ENCODE assay signal across 27 cellular contexts in the genomic region with DNA sequence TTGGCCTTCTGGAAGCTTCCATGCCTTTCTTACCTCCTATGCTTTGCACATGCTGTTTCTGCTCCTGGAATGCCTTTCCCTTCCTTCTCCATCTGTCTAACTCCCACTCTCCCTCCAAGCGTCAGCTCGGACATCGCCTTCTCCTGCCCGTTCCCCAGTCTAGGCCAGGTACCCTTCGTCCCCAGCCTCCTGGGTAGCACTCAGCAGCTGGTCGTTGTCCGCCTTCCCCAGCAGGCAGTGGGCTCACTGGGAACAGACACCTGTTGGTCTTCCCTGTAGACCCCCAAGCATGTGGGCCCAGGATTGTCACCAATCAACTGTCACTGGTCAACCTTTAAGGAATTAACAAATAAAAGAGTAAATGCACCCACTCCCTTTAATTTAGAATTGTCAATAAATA.
"Had no signal": no experiment of that assay in that cellular context is flagged by ENCODE, and none has a peak within 500 bp of the region (broad histone marks: within the 10 kb centered on the region; RNA-seq: fewer than 3 reads in every experiment).

No MANE protein-coding gene starts in this region.

- H3K9me3 Mint-ChIP-seq: naive thymus-derived CD8-positive, alpha-beta T cell; neural crest cell; stimulated activated naive CD8-positive, alpha-beta T cell treated with anti-CD3 and anti-CD28 coated beads, Interleukin-15, amount 100 ng/mL, for 72 hours had no signal

- H3K27me3 ChIP-seq: gastrocnemius medialis, left lung, neutrophil, pancreas, right lobe of liver, suprapubic skin, vagina had no signal

- H3K4me3 ChIP-seq: dorsolateral prefrontal cortex, gastrocnemius medialis, left lung, pancreas, right lobe of liver, smooth muscle cell, suprapubic skin, transverse colon, vagina had no signal

- H3K4me3 Mint-ChIP-seq: naive thymus-derived CD8-positive, alpha-beta T cell; neural crest cell; stimulated activated naive CD8-positive, alpha-beta T cell treated with anti-CD3 and anti-CD28 coated beads, Interleukin-15, amount 100 ng/mL, for 72 hours had no signal

- H3K27ac ChIP-seq: dorsolateral prefrontal cortex, epithelial cell of prostate, gastrocnemius medialis, left lung, neutrophil, pancreas, right lobe of liver, suprapubic skin, transverse colon, vagina had no signal

- FAIRE-seq: colon, kidney, pancreas had no signal

- H3K27ac Mint-ChIP-seq: progenitor cell of endocrine pancreas; stimulated activated naive CD8-positive, alpha-beta T cell treated with anti-CD3 and anti-CD28 coated beads, Interleukin-15, amount 100 ng/mL, for 72 hours had no signal

- H3K36me3 ChIP-seq: gastrocnemius medialis, left lung, neutrophil, pancreas, right lobe of liver, suprapubic skin, transverse colon, vagina had no signal

- H3K4me1 Mint-ChIP-seq: naive thymus-derived CD8-positive, alpha-beta T cell; neural crest cell; stimulated activated naive CD8-positive, alpha-beta T cell treated with anti-CD3 and anti-CD28 coated beads, Interleukin-15, amount 100 ng/mL, for 72 hours had no signal

- H3K4me2 ChIP-seq: smooth muscle cell had no signal

- H3K36me3 Mint-ChIP-seq: naive thymus-derived CD8-positive, alpha-beta T cell had no signal

- H3K4me1 ChIP-seq: left lung, pancreas, right lobe of liver, suprapubic skin, transverse colon, vagina had no signal

- ATAC-seq: esophagus mucosa; gastrocnemius medialis; left lung; naive thymus-derived CD8-positive, alpha-beta T cell; pancreas; right lobe of liver; stimulated activated naive CD8-positive, alpha-beta T cell treated with anti-CD3 and anti-CD28 coated beads, Interleukin-15, amount 100 ng/mL, for 72 hours had no signal

- DNase-seq: dorsolateral prefrontal cortex; effector CD4-positive, alpha-beta T cell; foreskin fibroblast; gastrocnemius medialis; kidney; left lung; mesenchymal stem cell; midbrain; naive thymus-derived CD8-positive, alpha-beta T cell; pancreas; stimulated activated CD4-positive, alpha-beta T cell treated with anti-CD3 and anti-CD28 coated beads, Interleukin-12 subunit alpha, Interleukin-12 subunit beta, amount 100 ng/mL, for 4 hours; stimulated activated CD4-positive, alpha-beta T cell treated with anti-CD3 and anti-CD28 coated beads, Interleukin-1b, Interleukin-23, amount 100 ng/mL, for 48 hours; stimulated activated CD4-positive, alpha-beta T cell treated with anti-CD3 and anti-CD28 coated beads, Interleukin-4, amount 100 ng/mL, for 1 hour; stimulated activated CD8-positive, alpha-beta memory T cell treated with anti-CD3 and anti-CD28 coated beads, Interleukin-4, amount 100 ng/mL, for 48 hours; stimulated activated naive CD4-positive, alpha-beta T cell; stimulated activated naive CD8-positive, alpha-beta T cell treated with anti-CD3 and anti-CD28 coated beads, Interleukin-15, amount 100 ng/mL, for 72 hours; transverse colon had no signal

- H3K9me3 ChIP-seq: gastrocnemius medialis, left lung, neutrophil, pancreas, right lobe of liver, suprapubic skin, transverse colon, vagina had no signal
